Comparison of ENCODE assay signal across 1 cellular context in the genomic region with DNA sequence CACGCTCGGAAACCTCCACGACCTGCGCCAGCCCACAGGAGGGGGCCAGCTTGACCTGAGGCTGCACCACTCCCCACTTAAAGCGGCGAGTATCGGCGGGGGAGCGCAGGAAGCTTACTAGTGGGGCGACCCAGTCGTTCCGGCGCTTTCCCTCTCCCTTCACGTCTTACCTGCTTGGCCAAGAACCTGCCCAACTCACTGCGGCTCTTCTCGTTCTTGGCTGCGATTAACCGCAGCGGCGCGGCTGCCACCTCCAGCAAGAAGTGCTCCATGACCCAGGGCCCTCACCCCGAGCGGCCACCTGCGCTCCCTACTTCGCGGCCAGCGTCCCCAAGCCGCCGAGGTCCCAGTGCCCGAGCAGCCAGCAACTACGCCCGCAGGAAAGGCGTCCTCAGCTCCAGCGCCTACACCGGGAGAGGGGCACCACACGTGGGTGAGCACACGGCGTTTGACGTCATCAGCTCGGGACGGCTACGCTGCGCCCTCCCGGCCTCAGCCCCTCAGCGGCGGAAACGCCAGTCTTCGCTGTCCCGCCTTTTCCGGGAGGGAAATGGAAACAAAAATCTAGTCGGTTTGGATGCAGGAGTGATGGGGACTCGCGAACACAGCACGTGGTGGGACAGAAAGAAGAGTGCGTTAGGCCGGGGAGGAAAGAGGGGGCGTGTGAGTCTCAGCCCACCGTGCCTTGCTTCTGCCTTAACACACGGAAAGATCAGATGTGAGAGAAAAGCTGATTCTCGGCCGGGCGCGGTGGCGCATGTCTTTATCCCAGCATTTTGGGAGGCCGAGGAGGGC.
TF ChIP-seq lines count a peak whose summit lies in the region.

A gene with protein sequence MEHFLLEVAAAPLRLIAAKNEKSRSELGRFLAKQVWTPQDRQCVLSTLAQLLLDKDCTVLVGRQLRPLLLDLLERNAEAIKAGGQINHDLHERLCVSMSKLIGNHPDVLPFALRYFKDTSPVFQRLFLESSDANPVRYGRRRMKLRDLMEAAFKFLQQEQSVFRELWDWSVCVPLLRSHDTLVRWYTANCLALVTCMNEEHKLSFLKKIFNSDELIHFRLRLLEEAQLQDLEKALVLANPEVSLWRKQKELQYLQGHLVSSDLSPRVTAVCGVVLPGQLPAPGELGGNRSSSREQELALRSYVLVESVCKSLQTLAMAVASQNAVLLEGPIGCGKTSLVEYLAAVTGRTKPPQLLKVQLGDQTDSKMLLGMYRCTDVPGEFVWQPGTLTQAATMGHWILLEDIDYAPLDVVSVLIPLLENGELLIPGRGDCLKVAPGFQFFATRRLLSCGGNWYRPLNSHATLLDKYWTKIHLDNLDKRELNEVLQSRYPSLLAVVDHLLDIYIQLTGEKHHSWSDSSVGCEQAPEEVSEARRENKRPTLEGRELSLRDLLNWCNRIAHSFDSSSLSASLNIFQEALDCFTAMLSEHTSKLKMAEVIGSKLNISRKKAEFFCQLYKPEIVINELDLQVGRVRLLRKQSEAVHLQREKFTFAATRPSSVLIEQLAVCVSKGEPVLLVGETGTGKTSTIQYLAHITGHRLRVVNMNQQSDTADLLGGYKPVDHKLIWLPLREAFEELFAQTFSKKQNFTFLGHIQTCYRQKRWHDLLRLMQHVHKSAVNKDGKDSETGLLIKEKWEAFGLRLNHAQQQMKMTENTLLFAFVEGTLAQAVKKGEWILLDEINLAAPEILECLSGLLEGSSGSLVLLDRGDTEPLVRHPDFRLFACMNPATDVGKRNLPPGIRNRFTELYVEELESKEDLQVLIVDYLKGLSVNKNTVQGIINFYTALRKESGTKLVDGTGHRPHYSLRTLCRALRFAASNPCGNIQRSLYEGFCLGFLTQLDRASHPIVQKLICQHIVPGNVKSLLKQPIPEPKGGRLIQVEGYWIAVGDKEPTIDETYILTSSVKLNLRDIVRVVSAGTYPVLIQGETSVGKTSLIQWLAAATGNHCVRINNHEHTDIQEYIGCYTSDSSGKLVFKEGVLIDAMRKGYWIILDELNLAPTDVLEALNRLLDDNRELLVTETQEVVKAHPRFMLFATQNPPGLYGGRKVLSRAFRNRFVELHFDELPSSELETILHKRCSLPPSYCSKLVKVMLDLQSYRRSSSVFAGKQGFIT (N-terminal part only) (minus strand): TSS at position 459 of the 795 bp plus-strand sequence. CDS start 187 bp downstream, at position 272.

TF ChIP-seq in K562, 482 proteins besides CTCF, POLR2A, EP300 and RAD21 (continued from another document and continues in another):
- TF ChIP-seq, protein P1, sequence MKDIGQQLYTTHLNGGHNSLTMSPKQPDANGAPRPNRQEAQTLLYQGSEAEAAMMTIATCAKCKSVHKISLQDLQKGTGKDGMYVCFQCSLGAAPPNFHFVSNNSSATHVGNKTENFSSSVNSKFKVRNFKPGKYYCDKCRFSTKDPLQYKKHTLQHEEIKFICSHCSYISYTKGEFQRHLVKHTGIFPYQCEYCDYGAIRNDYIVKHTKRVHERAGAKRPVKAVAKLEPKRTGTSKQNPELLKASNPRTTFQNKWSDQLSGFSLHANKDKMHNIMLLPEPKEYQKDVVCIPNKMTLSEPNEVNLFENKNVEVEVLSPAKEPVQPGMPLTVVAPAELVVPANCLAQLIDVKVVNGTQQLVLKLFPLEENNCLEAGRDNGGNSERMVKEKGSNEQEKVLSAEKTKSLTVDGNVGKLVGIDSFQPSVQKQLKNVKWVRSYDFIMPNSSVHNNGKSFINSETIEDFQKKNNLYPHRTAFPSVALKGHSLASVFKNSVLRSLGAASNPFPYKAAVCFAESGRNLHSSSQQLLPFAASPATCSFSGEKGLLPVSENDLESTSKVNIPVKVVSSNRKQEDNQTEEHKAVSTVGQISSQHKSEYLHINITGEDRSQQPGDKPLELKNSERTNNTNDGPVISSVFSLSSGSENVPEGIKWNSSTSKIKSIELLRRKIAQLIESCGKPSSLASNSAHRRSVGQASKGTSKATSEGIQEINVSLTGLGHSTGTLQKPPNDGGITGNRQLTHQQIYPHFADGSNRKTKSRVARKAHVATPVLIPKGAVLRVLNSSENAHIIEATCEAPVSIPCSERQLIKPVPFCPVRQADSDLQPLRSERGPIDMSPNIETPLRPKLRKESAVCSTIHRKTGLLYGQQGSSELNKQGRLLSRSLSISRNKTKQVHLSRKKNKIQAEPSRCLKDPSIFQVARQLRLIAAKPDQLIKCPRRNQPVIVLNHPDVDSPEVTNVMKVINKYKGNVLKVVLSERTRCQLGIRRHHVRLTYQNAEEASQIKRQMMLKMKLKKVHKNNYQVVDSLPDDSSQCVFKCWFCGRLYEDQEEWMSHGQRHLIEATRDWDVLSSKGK (CRISPR knock-in tag; IDR thresholded peaks at IDR 0.05) = no peak
- peak; percentile 100 for TF ChIP-seq MYC (IDR thresholded peaks at IDR 0.05; ENCODE audit: low read depth, low read length)
- peak; percentile 95; the same call in 1 of the 2 replicates for TF ChIP-seq MYC (CRISPR knock-in tag; IDR thresholded peaks at IDR 0.05; ENCODE audit: borderline replicate concordance, low read depth)
- no peak for TF ChIP-seq U2AF1 (optimal IDR thresholded peaks at IDR 0.05; ENCODE audit: low read depth, low read length)
- peak in 1 of 2 experiments; percentile 45; a peak in 1 of 4 replicates for TF ChIP-seq ETV6 (IDR thresholded peaks at IDR 0.05; ENCODE audit: borderline replicate concordance in 1 of 2, low read depth in 2 of 2, low read length in 1 of 2)
- no peak; the same call in 1 of the 2 replicates for TF ChIP-seq ETV6 (CRISPR knock-in tag; IDR thresholded peaks at IDR 0.05; ENCODE audit: borderline replicate concordance)
- TF ChIP-seq, protein P2, sequence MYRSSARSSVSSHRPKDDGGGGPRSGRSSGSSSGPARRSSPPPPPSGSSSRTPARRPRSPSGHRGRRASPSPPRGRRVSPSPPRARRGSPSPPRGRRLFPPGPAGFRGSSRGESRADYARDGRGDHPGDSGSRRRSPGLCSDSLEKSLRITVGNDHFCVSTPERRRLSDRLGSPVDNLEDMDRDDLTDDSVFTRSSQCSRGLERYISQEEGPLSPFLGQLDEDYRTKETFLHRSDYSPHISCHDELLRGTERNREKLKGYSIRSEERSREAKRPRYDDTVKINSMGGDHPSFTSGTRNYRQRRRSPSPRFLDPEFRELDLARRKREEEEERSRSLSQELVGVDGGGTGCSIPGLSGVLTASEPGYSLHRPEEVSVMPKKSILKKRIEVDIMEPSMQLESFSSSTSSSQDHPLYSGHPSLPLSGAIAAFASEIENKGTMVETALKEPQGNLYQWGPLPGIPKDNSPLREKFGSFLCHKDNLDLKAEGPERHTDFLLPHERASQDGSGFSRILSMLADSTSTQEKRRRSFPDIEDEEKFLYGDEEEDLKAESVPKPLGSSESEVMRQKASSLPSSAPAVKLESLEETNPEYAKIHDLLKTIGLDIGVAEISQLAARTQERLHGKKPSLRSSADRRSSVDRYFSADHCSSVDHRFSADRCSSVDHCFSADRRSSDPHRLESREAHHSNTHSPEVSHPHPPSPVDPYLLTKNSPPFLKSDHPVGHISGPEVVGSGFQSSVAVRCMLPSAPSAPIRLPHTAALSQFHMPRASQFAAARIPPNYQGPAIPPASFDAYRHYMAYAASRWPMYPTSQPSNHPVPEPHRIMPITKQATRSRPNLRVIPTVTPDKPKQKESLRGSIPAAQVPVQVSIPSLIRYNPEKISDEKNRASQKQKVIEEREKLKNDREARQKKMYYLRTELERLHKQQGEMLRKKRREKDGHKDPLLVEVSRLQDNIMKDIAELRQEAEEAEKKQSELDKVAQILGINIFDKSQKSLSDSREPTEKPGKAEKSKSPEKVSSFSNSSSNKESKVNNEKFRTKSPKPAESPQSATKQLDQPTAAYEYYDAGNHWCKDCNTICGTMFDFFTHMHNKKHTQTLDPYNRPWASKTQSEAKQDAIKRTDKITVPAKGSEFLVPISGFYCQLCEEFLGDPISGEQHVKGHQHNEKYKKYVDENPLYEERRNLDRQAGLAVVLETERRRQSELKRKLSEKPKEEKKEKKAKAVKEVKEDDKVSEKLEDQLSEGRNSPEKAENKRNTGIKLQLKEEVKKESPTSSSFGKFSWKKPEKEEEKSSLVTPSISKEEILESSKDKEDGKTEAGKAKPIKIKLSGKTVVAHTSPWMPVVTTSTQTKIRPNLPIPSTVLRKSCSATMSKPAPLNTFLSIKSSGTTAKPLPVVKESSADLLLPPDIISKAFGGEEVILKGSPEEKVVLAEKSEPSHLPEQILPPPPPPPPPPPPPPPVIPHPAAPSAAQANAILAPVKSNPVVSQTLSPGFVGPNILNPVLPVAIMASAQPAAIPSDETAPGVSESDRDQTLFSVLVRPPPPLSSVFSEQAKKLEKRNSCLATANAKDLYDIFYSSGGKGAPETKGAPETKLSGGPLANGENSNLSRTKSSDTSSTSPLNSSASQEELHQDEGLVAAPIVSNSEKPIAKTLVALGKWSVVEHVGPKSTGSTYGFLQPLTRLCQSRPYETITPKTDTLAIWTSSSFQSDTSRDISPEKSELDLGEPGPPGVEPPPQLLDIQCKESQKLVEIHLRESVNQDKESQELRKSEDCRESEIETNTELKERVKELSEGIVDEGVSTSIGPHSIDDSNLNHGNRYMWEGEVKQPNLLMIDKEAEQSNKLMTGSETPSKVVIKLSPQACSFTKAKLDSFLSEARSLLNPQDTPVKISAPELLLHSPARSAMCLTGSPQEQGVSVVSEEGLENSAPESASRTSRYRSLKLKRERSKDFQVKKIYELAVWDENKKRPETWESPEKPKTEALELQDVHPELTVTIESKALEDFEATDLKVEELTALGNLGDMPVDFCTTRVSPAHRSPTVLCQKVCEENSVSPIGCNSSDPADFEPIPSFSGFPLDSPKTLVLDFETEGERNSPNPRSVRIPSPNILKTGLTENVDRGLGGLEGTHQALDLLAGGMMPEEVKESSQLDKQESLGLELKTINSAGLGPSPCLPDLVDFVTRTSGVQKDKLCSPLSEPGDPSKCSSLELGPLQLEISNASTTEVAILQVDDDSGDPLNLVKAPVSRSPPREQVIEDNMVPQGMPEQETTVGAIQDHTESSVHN (IDR thresholded peaks at IDR 0.05; ENCODE audit: borderline replicate concordance in 1 of 2, low read depth in 1 of 2) = no peak
- TF ChIP-seq ZNF408 (CRISPR knock-in tag; IDR thresholded peaks at IDR 0.05; ENCODE audit: low read depth) = no peak
- no peak for TF ChIP-seq FOXA1 (IDR thresholded peaks at IDR 0.05; ENCODE audit: borderline replicate concordance)
- TF ChIP-seq HMG20B (CRISPR knock-in tag; IDR thresholded peaks at IDR 0.05) = no peak
- no peak for TF ChIP-seq NFE2 (IDR thresholded peaks at IDR 0.05; ENCODE audit: low read depth)
- TF ChIP-seq LEF1 (IDR thresholded peaks at IDR 0.05) = peak; percentile 20; the same call in 1 of the 2 replicates
- TF ChIP-seq, protein P3, sequence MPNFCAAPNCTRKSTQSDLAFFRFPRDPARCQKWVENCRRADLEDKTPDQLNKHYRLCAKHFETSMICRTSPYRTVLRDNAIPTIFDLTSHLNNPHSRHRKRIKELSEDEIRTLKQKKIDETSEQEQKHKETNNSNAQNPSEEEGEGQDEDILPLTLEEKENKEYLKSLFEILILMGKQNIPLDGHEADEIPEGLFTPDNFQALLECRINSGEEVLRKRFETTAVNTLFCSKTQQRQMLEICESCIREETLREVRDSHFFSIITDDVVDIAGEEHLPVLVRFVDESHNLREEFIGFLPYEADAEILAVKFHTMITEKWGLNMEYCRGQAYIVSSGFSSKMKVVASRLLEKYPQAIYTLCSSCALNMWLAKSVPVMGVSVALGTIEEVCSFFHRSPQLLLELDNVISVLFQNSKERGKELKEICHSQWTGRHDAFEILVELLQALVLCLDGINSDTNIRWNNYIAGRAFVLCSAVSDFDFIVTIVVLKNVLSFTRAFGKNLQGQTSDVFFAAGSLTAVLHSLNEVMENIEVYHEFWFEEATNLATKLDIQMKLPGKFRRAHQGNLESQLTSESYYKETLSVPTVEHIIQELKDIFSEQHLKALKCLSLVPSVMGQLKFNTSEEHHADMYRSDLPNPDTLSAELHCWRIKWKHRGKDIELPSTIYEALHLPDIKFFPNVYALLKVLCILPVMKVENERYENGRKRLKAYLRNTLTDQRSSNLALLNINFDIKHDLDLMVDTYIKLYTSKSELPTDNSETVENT (CRISPR knock-in tag; IDR thresholded peaks at IDR 0.05) = peak; percentile 19; the same call in 1 of the 2 replicates
- TF ChIP-seq POLR2AphosphoS2 (IDR thresholded peaks at IDR 0.05; ENCODE audit: low read length) = peak; percentile 49; the same call in 1 of the 2 replicates
- TF ChIP-seq ZNF263 (CRISPR knock-in tag; IDR thresholded peaks at IDR 0.05; ENCODE audit: borderline replicate concordance) = no peak
- no peak for TF ChIP-seq ZNF445 (CRISPR knock-in tag; IDR thresholded peaks at IDR 0.05; ENCODE audit: low read depth)
- TF ChIP-seq, protein P4, sequence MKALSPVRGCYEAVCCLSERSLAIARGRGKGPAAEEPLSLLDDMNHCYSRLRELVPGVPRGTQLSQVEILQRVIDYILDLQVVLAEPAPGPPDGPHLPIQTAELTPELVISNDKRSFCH (CRISPR knock-in tag; IDR thresholded peaks at IDR 0.05) = no peak
- TF ChIP-seq, protein P4 (tag; IDR thresholded peaks at IDR 0.05) = no peak
- TF ChIP-seq SRF (CRISPR knock-in tag; IDR thresholded peaks at IDR 0.05) = no peak
- TF ChIP-seq ZNF140 (CRISPR knock-in tag; IDR thresholded peaks at IDR 0.05) = no peak
- peak; percentile 95 for TF ChIP-seq RBFOX2 (IDR thresholded peaks at IDR 0.05; ENCODE audit: low read depth, low read length)
- TF ChIP-seq GABPB2 (CRISPR knock-in tag; conservative IDR thresholded peaks at IDR 0.05) = no peak
- TF ChIP-seq SNRNP70 (optimal IDR thresholded peaks at IDR 0.05; ENCODE audit: low read depth, low read length) = no peak
- no peak for TF ChIP-seq NEUROD1 (IDR thresholded peaks at IDR 0.05; ENCODE audit: borderline replicate concordance, low read depth, low read length, partially characterized antibody)
- TF ChIP-seq ZNF79 (CRISPR knock-in tag; IDR thresholded peaks at IDR 0.05; ENCODE audit: low read depth) = no peak
- TF ChIP-seq, protein P5, sequence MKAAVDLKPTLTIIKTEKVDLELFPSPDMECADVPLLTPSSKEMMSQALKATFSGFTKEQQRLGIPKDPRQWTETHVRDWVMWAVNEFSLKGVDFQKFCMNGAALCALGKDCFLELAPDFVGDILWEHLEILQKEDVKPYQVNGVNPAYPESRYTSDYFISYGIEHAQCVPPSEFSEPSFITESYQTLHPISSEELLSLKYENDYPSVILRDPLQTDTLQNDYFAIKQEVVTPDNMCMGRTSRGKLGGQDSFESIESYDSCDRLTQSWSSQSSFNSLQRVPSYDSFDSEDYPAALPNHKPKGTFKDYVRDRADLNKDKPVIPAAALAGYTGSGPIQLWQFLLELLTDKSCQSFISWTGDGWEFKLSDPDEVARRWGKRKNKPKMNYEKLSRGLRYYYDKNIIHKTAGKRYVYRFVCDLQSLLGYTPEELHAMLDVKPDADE (conservative IDR thresholded peaks at IDR 0.05; ENCODE audit: control insufficient read depth, low read depth, low read length) = peak; percentile 81; the same call in 1 of the 2 replicates
- peak in 1 of 3 experiments; percentile 70 for TF ChIP-seq YY1 (IDR thresholded peaks at IDR 0.05; ENCODE audit: borderline replicate concordance in 1 of 3, control insufficient read depth in 1 of 3, extremely low read depth in 1 of 3, insufficient read depth in 3 of 3, insufficient read length in 1 of 3, insufficient replicate concordance in 2 of 3, low read depth in 1 of 3, low read length in 2 of 3)
- no peak for TF ChIP-seq MIER1 (IDR thresholded peaks at IDR 0.05; ENCODE audit: low read depth)
- TF ChIP-seq CBX1 (IDR thresholded peaks at IDR 0.05; ENCODE audit: low read depth) = no peak
